8 cellular contexts compared by ENCODE assay signal in genomic region chr19:610071-610800, GRCh38. TPM values are rescaled to one million over a fixed set of nuclear protein-coding genes. Genes with fewer than 3 reads are reported as not detected.
DNase-seq lines count a peak whose midpoint lies in the region; ATAC-seq, FAIRE-seq and TF ChIP-seq lines count a peak whose summit lies in the region.

No MANE protein-coding gene starts in this region.

- peak; percentile 23 for DNase-seq in activated T-cell treated with anti-CD3 and anti-CD28 coated beads for 1 hour (ENCODE audit: low read depth)
- DNase-seq in activated T-cell treated with anti-CD3 and anti-CD28 coated beads for 4 hours = no peak
- DNase-seq in activated T-cell treated with anti-CD3 and anti-CD28 coated beads, Interleukin-2, amount 50 U/mL, for 1 hour = peak; percentile 53
- no peak for DNase-seq in keratinocyte (ENCODE audit: low read depth, low spot score)
- peak; percentile 52 for DNase-seq in transverse colon
- DNase-seq in head of caudate nucleus = no peak

- H3K9me3 ChIP-seq in keratinocyte (ENCODE audit: control insufficient read depth, low read depth, low read length) = no peaks in the 10 kb centered on the region
- H3K9me3 ChIP-seq in transverse colon = no peaks in the 10 kb centered on the region

- H3K27ac ChIP-seq in keratinocyte (ENCODE audit: control insufficient read depth, insufficient read depth, low read length) = no peak overlapping the region
- H3K27ac ChIP-seq in transverse colon = peak overlapping the region; percentile 19 to 70 (median 55)

- H3K9ac ChIP-seq in keratinocyte (ENCODE audit: control insufficient read depth, extremely low read depth, insufficient read depth, low read length) = peak overlapping the region; percentile 64

- TF ChIP-seq POLR2A in transverse colon (IDR thresholded peaks at IDR 0.05) = no peak

- H3K4me1 ChIP-seq in keratinocyte (ENCODE audit: control insufficient read depth, extremely low read depth, insufficient read depth, low read length) (peaks cover 18% of the 10 kb centered on the region), transverse colon (peaks cover 0 to 21% (median 5%) of the 10 kb centered on the region in 4 donors)

- no peak overlapping the region for H3K4me3 ChIP-seq in keratinocyte (ENCODE audit: control insufficient read depth in 2 of 3, extremely low read depth in 1 of 3, insufficient read depth in 2 of 3, low read depth in 1 of 3, low read length in 3 of 3)
- peak overlapping the region in 2 of 4 donors; percentile 21 to 40 for H3K4me3 ChIP-seq in transverse colon

- TF ChIP-seq CTCF in keratinocyte (optimal IDR thresholded peaks at IDR 0.05 in 1 of 3, IDR thresholded peaks at IDR 0.05 in 1 of 3, conservative IDR thresholded peaks at IDR 0.05 in 1 of 3; ENCODE audit: extremely low read depth in 1 of 3, insufficient read depth in 2 of 3, low read length in 3 of 3) (no peak), transverse colon (IDR thresholded peaks at IDR 0.05) (no peak)

- H3K27me3 ChIP-seq in keratinocyte (ENCODE audit: control insufficient read depth, extremely low read depth, insufficient read depth, low read length) = no peaks in the 10 kb centered on the region
- H3K27me3 ChIP-seq in transverse colon = peaks cover 32% of the 10 kb centered on the region

- H3K79me2 ChIP-seq in keratinocyte (ENCODE audit: control insufficient read depth, insufficient read depth, low read length) = no peaks in the 10 kb centered on the region

- FAIRE-seq in keratinocyte (lab: Jason Lieb, UNC) = no peak

- WGBS in transverse colon (ENCODE audit: low coverage in 1 of 2), 2 donors = 44% methylated on average over 22 of the region's 38 CpGs; no CpG with 5 or more reads in 1 of the 2 donors

- peak overlapping the region; percentile 0 for H2AFZ ChIP-seq in keratinocyte (ENCODE audit: control insufficient read depth, low read length)

- H4K20me1 ChIP-seq in keratinocyte (ENCODE audit: control insufficient read depth, extremely low read depth, insufficient read depth, low read length) = peaks cover 6% of the 10 kb centered on the region

- no peak for TF ChIP-seq EP300 in transverse colon (IDR thresholded peaks at IDR 0.05; ENCODE audit: low read depth)

- no peak for ATAC-seq in HG03108 (IDR thresholded peaks at IDR 0.05; ENCODE audit: unreplicated experiment)
- no peak for ATAC-seq in GM19395 (IDR thresholded peaks at IDR 0.05; ENCODE audit: unreplicated experiment)

- dilution Hi-C loops in keratinocyte (cut with MboI; ENCODE audit: extremely low pct_ligation_motif_present, low sequenced_read_pairs) = no loop called here

- in situ Hi-C loops in transverse colon (cut with MboI; ENCODE audit: low pct_ligation_motif_present in 1 of 4, low pct_unique_long_range_greater_than_20kb in 1 of 4, low sequenced_read_pairs in 3 of 4) = no loop called here

- H3K4me2 ChIP-seq in keratinocyte (ENCODE audit: control insufficient read depth, extremely low read depth, insufficient read depth, low read depth, low read length) = peak overlapping the region; percentile 15

- H3K36me3 ChIP-seq in keratinocyte (ENCODE audit: control insufficient read depth in 2 of 2, extremely low read depth in 1 of 2, insufficient read depth in 2 of 2, low read length in 2 of 2) (peaks cover 0 to 2% of the 10 kb centered on the region in 2 experiments), transverse colon (no peaks in the 10 kb centered on the region)

- intact Hi-C loops in transverse colon (cut with DNase I; ENCODE audit: low total_unique reads) (no loop called here), head of caudate nucleus (cut with DNase I) (no loop called here)

- H3K9me1 ChIP-seq in keratinocyte (ENCODE audit: control insufficient read depth, extremely low read depth, insufficient read depth, low read length) = no peaks in the 10 kb centered on the region

RNA-seq across cellular contexts. Expression of gene HCN2, which starts 20.6 kb away (rescaled TPM):
- polyA plus RNA-seq in keratinocyte = 0.13 to 0.56 TPM (median 0.26 TPM) in 3 replicates
- polyA plus RNA-seq in keratinocyte (2011; ENCODE audit: low read depth) = 0.22 TPM
- 0.57 and 1.0 TPM in 2 replicates for polyA plus RNA-seq in keratinocyte (2011; cell fraction: cytosol; rRNA removed)
- 0.59 and 0.64 TPM in 2 replicates for polyA plus RNA-seq in keratinocyte (2011; cell fraction: nucleus; rRNA removed)
- 0.55 and 1.2 TPM in 2 replicates for polyA plus RNA-seq in keratinocyte (2012; ENCODE audit: low replicate concordance)
- 0.64 to 4.5 TPM (median 2.6 TPM) in 3 replicates for polyA minus RNA-seq in keratinocyte
- 1.9 TPM for polyA minus RNA-seq in keratinocyte (2011; cell fraction: cytosol; rRNA and poly(A)+ RNA removed)
- polyA minus RNA-seq in keratinocyte (2011; cell fraction: nucleus; rRNA and poly(A)+ RNA removed) = 0.63 and 1.3 TPM in 2 replicates
- under 1 TPM in 3 of 4 donors, not detected in 1; 0.14 to 1.00 (median 0.64) TPM for total RNA-seq in transverse colon

RNA-seq across cellular contexts. Expression of gene POLRMT, which starts 23.1 kb away (rescaled TPM):
- polyA plus RNA-seq in keratinocyte = 20.9 to 53.6 TPM (median 33.3 TPM) in 3 replicates
- polyA plus RNA-seq in keratinocyte (2011; ENCODE audit: low read depth) = 32.1 TPM
- polyA plus RNA-seq in keratinocyte (2011; cell fraction: cytosol; rRNA removed) = 12.6 and 19.6 TPM in 2 replicates
- 47.6 and 72.8 TPM in 2 replicates for polyA plus RNA-seq in keratinocyte (2011; cell fraction: nucleus; rRNA removed)
- polyA plus RNA-seq in keratinocyte (2012; ENCODE audit: low replicate concordance) = 50.1 and 59.7 TPM in 2 replicates
- 74.0 to 142 TPM (median 140 TPM) in 3 replicates for polyA minus RNA-seq in keratinocyte
- 90.4 TPM for polyA minus RNA-seq in keratinocyte (2011; cell fraction: cytosol; rRNA and poly(A)+ RNA removed)
- 40.7 and 57.9 TPM in 2 replicates for polyA minus RNA-seq in keratinocyte (2011; cell fraction: nucleus; rRNA and poly(A)+ RNA removed)
- 100 to 1,000 TPM in 1 of 4 donors, 10 to 100 TPM in 3; 45.9 to 114 (median 63.9) TPM for total RNA-seq in transverse colon

RNA-seq across cellular contexts. Expression of gene FGF22, which starts 29.4 kb away (rescaled TPM):
- polyA plus RNA-seq in keratinocyte = 0.05 TPM in 1 of 3 replicates, not detected in the others
- polyA plus RNA-seq in keratinocyte (2011; ENCODE audit: low read depth) = 1.0 TPM
- polyA plus RNA-seq in keratinocyte (2011; cell fraction: cytosol; rRNA removed) = not detected in 2 replicates
- polyA plus RNA-seq in keratinocyte (2011; cell fraction: nucleus; rRNA removed) = 0.13 and 0.17 TPM in 2 replicates
- polyA plus RNA-seq in keratinocyte (2012; ENCODE audit: low replicate concordance) = 0.76 TPM in 1 of 2 replicates, not detected in the other
- polyA minus RNA-seq in keratinocyte = not detected in 3 replicates
- polyA minus RNA-seq in keratinocyte (2011; cell fraction: cytosol; rRNA and poly(A)+ RNA removed) = not detected
- not detected in 2 replicates for polyA minus RNA-seq in keratinocyte (2011; cell fraction: nucleus; rRNA and poly(A)+ RNA removed)
- total RNA-seq in transverse colon = not detected

RNA-seq across cellular contexts. Expression of gene BSG, which starts 37.8 kb away (rescaled TPM):
- polyA plus RNA-seq in keratinocyte = 388 to 552 TPM (median 537 TPM) in 3 replicates
- 171 TPM for polyA plus RNA-seq in keratinocyte (2011; ENCODE audit: low read depth)
- 298 and 480 TPM in 2 replicates for polyA plus RNA-seq in keratinocyte (2011; cell fraction: cytosol; rRNA removed)
- 577 and 747 TPM in 2 replicates for polyA plus RNA-seq in keratinocyte (2011; cell fraction: nucleus; rRNA removed)
- 376 and 679 TPM in 2 replicates for polyA plus RNA-seq in keratinocyte (2012; ENCODE audit: low replicate concordance)
- 280 to 493 TPM (median 484 TPM) in 3 replicates for polyA minus RNA-seq in keratinocyte
- polyA minus RNA-seq in keratinocyte (2011; cell fraction: cytosol; rRNA and poly(A)+ RNA removed) = 889 TPM
- 533 and 629 TPM in 2 replicates for polyA minus RNA-seq in keratinocyte (2011; cell fraction: nucleus; rRNA and poly(A)+ RNA removed)
- total RNA-seq in transverse colon = 1,000 to 10,000 TPM in 3 of 4 donors, 100 to 1,000 TPM in 1; 909 to 2,228 (median 1,224) TPM

RNA-seq across cellular contexts. Expression of gene RNF126, which starts 52.8 kb away (rescaled TPM):
- polyA plus RNA-seq in keratinocyte = 8.2 to 30.0 TPM (median 14.8 TPM) in 3 replicates
- polyA plus RNA-seq in keratinocyte (2011; ENCODE audit: low read depth) = 10.8 TPM
- polyA plus RNA-seq in keratinocyte (2011; cell fraction: cytosol; rRNA removed) = 10.0 and 29.0 TPM in 2 replicates
- 17.7 and 30.0 TPM in 2 replicates for polyA plus RNA-seq in keratinocyte (2011; cell fraction: nucleus; rRNA removed)
- polyA plus RNA-seq in keratinocyte (2012; ENCODE audit: low replicate concordance) = 37.0 and 57.0 TPM in 2 replicates
- polyA minus RNA-seq in keratinocyte = 5.0 to 32.4 TPM (median 8.5 TPM) in 3 replicates
- 50.3 TPM for polyA minus RNA-seq in keratinocyte (2011; cell fraction: cytosol; rRNA and poly(A)+ RNA removed)
- 18.8 and 19.9 TPM in 2 replicates for polyA minus RNA-seq in keratinocyte (2011; cell fraction: nucleus; rRNA and poly(A)+ RNA removed)
- total RNA-seq in transverse colon = 100 to 1,000 TPM in 2 of 4 donors, 10 to 100 TPM in 2; 88.6 to 148 (median 102) TPM

Comparison
In these comparisons a context has a peak if more than half of its experiments do, and no peak if none do; other contexts are left out.
1. DNase-seq: peak in activated T-cell treated with anti-CD3 and anti-CD28 coated beads for 1 hour (single experiment), activated T-cell treated with anti-CD3 and anti-CD28 coated beads, Interleukin-2, amount 50 U/mL, for 1 hour (single experiment) and transverse colon (single experiment); none in activated T-cell treated with anti-CD3 and anti-CD28 coated beads for 4 hours (single experiment), keratinocyte (single experiment) and head of caudate nucleus (0 of 42).